Comparison of ENCODE assay signal across 22 cellular contexts in genomic region chr2:147482590-147483292, GRCh38.
"Had no signal": no experiment of that assay in that cellular context is flagged by ENCODE, and none has a peak within 500 bp of the region (broad histone marks: within the 10 kb centered on the region; RNA-seq: fewer than 3 reads in every experiment).

No MANE protein-coding gene starts in this region.

- H3K9me3 Mint-ChIP-seq: activated B cell treated with CpG ODN at 0.5 μM for 24 hours; immature natural killer cell; memory B cell; natural killer cell; stimulated activated memory B cell treated with anti-CD40 and anti-IgM and Interleukin-4, amounts not matched to agents 10 μg/mL and 1 μg/mL and 100 μg/mL, for 72 hours had no signal

- H3K27ac ChIP-seq: body of pancreas, esophagus muscularis mucosa, pancreas, right lobe of liver, thoracic aorta, upper lobe of left lung had no signal

- DNase-seq: activated B cell treated with CpG ODN at 0.5 μM for 24 hours; activated CD4-positive, alpha-beta T cell treated with anti-CD3 and anti-CD28 coated beads for 48 hours; activated CD8-positive, alpha-beta memory T cell treated with anti-CD3 and anti-CD28 coated beads, Interleukin-2, amount 50 U/mL, for 4 hours; activated gamma-delta T cell; activated T-cell treated with anti-CD3 and anti-CD28 coated beads, Interleukin-2, amount 50 U/mL, for 48 hours; body of pancreas; dermis blood vessel endothelial cell; effector memory CD4-positive, alpha-beta T cell; heart right ventricle; immature natural killer cell; mucosa of descending colon; natural killer cell; pancreas; stimulated activated CD4-positive, alpha-beta T cell treated with anti-CD3 and anti-CD28 coated beads, Interleukin-4, amount 100 ng/mL, for 24 hours; upper lobe of left lung had no signal

- H3K36me3 ChIP-seq: esophagus muscularis mucosa, gastroesophageal sphincter, heart right ventricle, pancreas, right lobe of liver, thoracic aorta, upper lobe of left lung had no signal

- H3K4me1 Mint-ChIP-seq: activated B cell treated with CpG ODN at 0.5 μM for 24 hours; memory B cell; natural killer cell; stimulated activated memory B cell treated with anti-CD40 and anti-IgM and Interleukin-4, amounts not matched to agents 10 μg/mL and 1 μg/mL and 100 μg/mL, for 72 hours had no signal

- H3K27ac Mint-ChIP-seq: activated B cell treated with CpG ODN at 0.5 μM for 24 hours; activated naive CD8-positive, alpha-beta T cell; immature natural killer cell; memory B cell; natural killer cell; stimulated activated memory B cell treated with anti-CD40 and anti-IgM and Interleukin-4, amounts not matched to agents 10 μg/mL and 1 μg/mL and 100 μg/mL, for 72 hours had no signal

- H3K27me3 Mint-ChIP-seq: activated B cell treated with CpG ODN at 0.5 μM for 24 hours; activated naive CD8-positive, alpha-beta T cell; memory B cell; stimulated activated memory B cell treated with anti-CD40 and anti-IgM and Interleukin-4, amounts not matched to agents 10 μg/mL and 1 μg/mL and 100 μg/mL, for 72 hours had no signal

- H3K4me3 ChIP-seq: body of pancreas, esophagus muscularis mucosa, gastroesophageal sphincter, heart right ventricle, mucosa of descending colon, pancreas, right lobe of liver, thoracic aorta, upper lobe of left lung had no signal

- H3K27me3 ChIP-seq: body of pancreas, esophagus muscularis mucosa, gastroesophageal sphincter, pancreas, right lobe of liver, upper lobe of left lung had no signal

- ATAC-seq: body of pancreas; gastroesophageal sphincter; mucosa of descending colon; natural killer cell; pancreas; stimulated activated memory B cell treated with anti-CD40 and anti-IgM and Interleukin-4, amounts not matched to agents 10 μg/mL and 1 μg/mL and 100 μg/mL, for 72 hours had no signal

- H3K4me3 Mint-ChIP-seq: activated B cell treated with CpG ODN at 0.5 μM for 24 hours; activated naive CD8-positive, alpha-beta T cell; immature natural killer cell; memory B cell; natural killer cell; stimulated activated memory B cell treated with anti-CD40 and anti-IgM and Interleukin-4, amounts not matched to agents 10 μg/mL and 1 μg/mL and 100 μg/mL, for 72 hours had no signal

- H3K9me3 ChIP-seq: body of pancreas, esophagus muscularis mucosa, gastroesophageal sphincter, heart right ventricle, mucosa of descending colon, pancreas, right lobe of liver, thoracic aorta, upper lobe of left lung had no signal

- H3K4me1 ChIP-seq: pancreas, upper lobe of left lung had no signal

- H3K36me3 Mint-ChIP-seq: activated naive CD8-positive, alpha-beta T cell; immature natural killer cell; memory B cell; natural killer cell; stimulated activated memory B cell treated with anti-CD40 and anti-IgM and Interleukin-4, amounts not matched to agents 10 μg/mL and 1 μg/mL and 100 μg/mL, for 72 hours had no signal
